Comparison of ENCODE assay signal across 22 cellular contexts in the genomic region with DNA sequence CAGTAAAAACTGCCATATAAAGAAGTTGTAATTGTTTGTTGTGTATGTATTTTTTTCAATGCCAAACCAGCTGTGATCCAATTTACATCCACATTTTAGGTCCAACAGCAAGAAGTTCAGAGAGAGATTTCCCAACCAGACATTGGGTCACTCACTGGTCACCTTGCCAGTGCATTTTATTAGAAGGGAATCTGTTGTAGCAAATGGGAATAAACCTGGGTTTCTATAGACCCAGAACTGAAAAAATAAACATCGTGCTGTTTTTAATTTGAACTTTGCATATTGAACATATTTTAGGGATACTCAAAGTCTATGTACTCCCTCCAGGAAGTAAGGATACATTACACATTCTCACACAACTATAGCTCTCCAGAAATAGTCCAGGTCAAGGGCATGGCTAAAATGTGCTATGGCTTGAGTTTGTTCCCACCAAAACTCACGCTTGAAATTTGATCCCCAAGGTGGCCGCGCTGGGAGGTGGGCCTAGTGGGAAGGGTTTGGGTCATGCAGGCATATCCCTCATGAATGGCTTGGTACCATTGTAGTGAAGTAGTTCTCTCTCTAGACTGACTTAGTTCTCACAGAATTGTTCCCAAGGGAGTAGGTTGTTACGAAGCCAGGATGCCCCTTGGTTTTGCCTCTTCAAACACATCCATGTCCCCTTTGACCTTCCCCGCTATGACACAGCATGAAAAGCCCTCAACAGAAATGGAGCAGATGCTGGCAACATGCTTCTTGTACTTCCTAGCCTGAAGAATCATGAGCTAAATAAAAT.
DNase-seq lines count a peak whose midpoint lies in the region; TF ChIP-seq lines count a peak whose summit lies in the region.
"Had no signal": no experiment of that assay in that cellular context is flagged by ENCODE, and none has a peak within 500 bp of the region (broad histone marks: within the 10 kb centered on the region; RNA-seq: fewer than 3 reads in every experiment).

No MANE protein-coding gene starts in this region.

- H3K79me1 ChIP-seq in mesenchymal stem cell (replicated peaks; ENCODE audit: low read length, poor library complexity, severe bottlenecking), result peaks cover 10% of the 10 kb centered on the region

- peak; percentile 80 for DNase-seq in adipocyte (ENCODE audit: low read depth)
- DNase-seq in choroid plexus epithelial cell (ENCODE audit: low read depth), result peak; percentile 64
- DNase-seq in mesenchymal stem cell, result peak; percentile 26
- peak; percentile 17 for DNase-seq in ureter (ENCODE audit: low spot score)
- no peak for DNase-seq in SHP77 treated with DMSO at 0.1 percent for 48 hours (lab: John Stamatoyannopoulos, UW)
- DNase-seq in GM19238 (ENCODE audit: insufficient read length, low spot score), result no peak
- no peak for DNase-seq in hippocampal formation (lab: John Stamatoyannopoulos, UW)
- DNase-seq: Caco-2; CD4-positive, CD25-positive, alpha-beta regulatory T cell; DMS 273 treated with DMSO at 0.1 percent for 48 hours; DND-41; MM.1S; NCI-H1092; NCI-H1436; NCI-H187 treated with DMSO at 0.1 percent for 48 hours; NCI-H2107; NCI-H226; NCI-H510A treated with DMSO at 0.1 percent for 48 hours; NCI-H748 treated with DMSO at 0.1 percent for 48 hours had no signal

- H3K36me3 ChIP-seq in adipocyte (ENCODE audit: control insufficient read depth, insufficient read depth, low read length, severe bottlenecking), result peaks cover 37% of the 10 kb centered on the region
- peaks cover 26 to 70% of the 10 kb centered on the region in 2 experiments for H3K36me3 ChIP-seq in mesenchymal stem cell (ENCODE audit: control insufficient read depth in 1 of 2, insufficient read depth in 2 of 2, low read depth in 1 of 2, low read length in 2 of 2)

- no peak overlapping the region for H4K91ac ChIP-seq in mesenchymal stem cell (ENCODE audit: low read length)

- no peaks in the 10 kb centered on the region for H3K27me3 ChIP-seq in adipocyte (replicated peaks; ENCODE audit: control insufficient read depth, insufficient read depth, low read length)
- no peaks in the 10 kb centered on the region for H3K27me3 ChIP-seq in mesenchymal stem cell (ENCODE audit: control insufficient read depth in 1 of 2, insufficient read depth in 1 of 2, low read length in 2 of 2)

- H2BK12ac ChIP-seq in mesenchymal stem cell (ENCODE audit: low read length in 2 of 2), result no peak overlapping the region

- H3K4me2 ChIP-seq in mesenchymal stem cell (ENCODE audit: low read length, poor library complexity, severe bottlenecking), result no peak overlapping the region
- H3K4me2 ChIP-seq: GM23338 had no signal

- H3K18ac ChIP-seq in mesenchymal stem cell (ENCODE audit: low read depth in 1 of 2, low read length in 2 of 2), result no peak overlapping the region

- no peak overlapping the region for H2BK5ac ChIP-seq in mesenchymal stem cell (ENCODE audit: low read depth, low read length, poor library complexity, severe bottlenecking)

- no peak overlapping the region for H3K23ac ChIP-seq in mesenchymal stem cell (ENCODE audit: low read length in 2 of 2)

- H3K4me3 ChIP-seq in adipocyte (ENCODE audit: low read length), result no peak overlapping the region
- no peak overlapping the region for H3K4me3 ChIP-seq in choroid plexus epithelial cell (ENCODE audit: low read depth, low read length)
- no peak overlapping the region for H3K4me3 ChIP-seq in mesenchymal stem cell (ENCODE audit: insufficient read depth in 1 of 2, low read depth in 1 of 2, low read length in 2 of 2)
- H3K4me3 ChIP-seq: GM23338, K562 had no signal

- no peak overlapping the region for H3K27ac ChIP-seq in mesenchymal stem cell (ENCODE audit: low read length, poor library complexity, severe bottlenecking)
- H3K27ac ChIP-seq: HL-60 had no signal

- H3K4me1 ChIP-seq in adipocyte (ENCODE audit: control insufficient read depth, insufficient read depth, low read length) (peaks cover 22% of the 10 kb centered on the region), mesenchymal stem cell (ENCODE audit: control insufficient read depth, insufficient read depth, low read depth, low read length) (no peaks in the 10 kb centered on the region)

- H3K9ac ChIP-seq in adipocyte (ENCODE audit: low read length) (no peak overlapping the region), mesenchymal stem cell (ENCODE audit: low read length) (no peak overlapping the region)

- H2AFZ ChIP-seq in mesenchymal stem cell (ENCODE audit: low read depth, low read length), result no peak overlapping the region
- H2AFZ ChIP-seq: GM23338 had no signal

- H2BK120ac ChIP-seq in mesenchymal stem cell (ENCODE audit: low read depth, low read length), result no peak overlapping the region

- WGBS in mesenchymal stem cell, result 79% methylated on average over 5 of the region's 6 CpGs

- H3K4ac ChIP-seq in mesenchymal stem cell (ENCODE audit: low read depth in 1 of 2, low read length in 2 of 2), result no peak overlapping the region

- H2AK5ac ChIP-seq in mesenchymal stem cell (ENCODE audit: low read length, severe bottlenecking), result no peak overlapping the region

- no peak overlapping the region for H3K14ac ChIP-seq in mesenchymal stem cell (ENCODE audit: low read length in 2 of 2)

- H2BK15ac ChIP-seq in mesenchymal stem cell (ENCODE audit: low read depth, poor library complexity, severe bottlenecking), result no peak overlapping the region

- no peak overlapping the region for H4K8ac ChIP-seq in mesenchymal stem cell (ENCODE audit: low read length)

- TF ChIP-seq CTCF in choroid plexus epithelial cell (conservative IDR thresholded peaks at IDR 0.05; ENCODE audit: low read depth, low read length), result no peak

- H3K9me3 ChIP-seq in adipocyte (ENCODE audit: control insufficient read depth, low read length) (no peaks in the 10 kb centered on the region), mesenchymal stem cell (ENCODE audit: control insufficient read depth, low read length) (no peaks in the 10 kb centered on the region)
- H3K9me3 ChIP-seq: Caco-2 had no signal

Comparison
In these comparisons a context has a peak if more than half of its experiments do, and no peak if none do; other contexts are left out.
1. DNase-seq: peak in adipocyte (single experiment), choroid plexus epithelial cell (single experiment), mesenchymal stem cell (single experiment) and ureter (single experiment); none in SHP77 treated with DMSO at 0.1 percent for 48 hours (single experiment), GM19238 (single experiment) and hippocampal formation (0 of 2).